In genomic region chr6:150252714-150253444, GRCh38 we compare ENCODE assay signal across 14 cellular contexts.
A peak's percentile ranks its signal among the peaks of the same experiment; 100 is the strongest.
DNase-seq lines count a peak whose midpoint lies in the region; ATAC-seq and TF ChIP-seq lines count a peak whose summit lies in the region.
"Had no signal": no experiment of that assay in that cellular context is flagged by ENCODE, and none has a peak within 500 bp of the region (broad histone marks: within the 10 kb centered on the region; RNA-seq: fewer than 3 reads in every experiment).

No MANE protein-coding gene starts in this region.

- no peak overlapping the region for H3K27ac ChIP-seq in body of pancreas
- H3K27ac ChIP-seq: C4-2B had no signal

- H3K4me3 Mint-ChIP-seq in T-helper 2 cell treated with Interferon-gamma antibody and Interleukin-4, amounts not matched to agents 5 μg/mL and 100 μg/mL, for 36 hours, result peak overlapping the region; percentile 8

- H3K9me3 ChIP-seq in body of pancreas, result peaks cover 0 to 2% (median 0%) of the 10 kb centered on the region in 3 donors

- WGBS in body of pancreas, 2 donors, result 84 to 90% methylated on average over 6 of the region's 6 CpGs

- no peak overlapping the region for H3K4me3 ChIP-seq in body of pancreas

- intact Hi-C loops in body of pancreas (cut with DNase I), result no loop called here

- H3K36me3 Mint-ChIP-seq in T-helper 2 cell treated with Interferon-gamma antibody and Interleukin-4, amounts not matched to agents 5 μg/mL and 100 μg/mL, for 36 hours (ENCODE audit: low read depth), result peaks cover 1% of the 10 kb centered on the region

- H3K27me3 Mint-ChIP-seq in T-helper 2 cell treated with Interferon-gamma antibody and Interleukin-4, amounts not matched to agents 5 μg/mL and 100 μg/mL, for 36 hours (ENCODE audit: low read depth), result peaks cover 2% of the 10 kb centered on the region
- H3K27me3 Mint-ChIP-seq: type B pancreatic cell had no signal

- peaks cover 11% of the 10 kb centered on the region for H3K9me3 Mint-ChIP-seq in T-helper 2 cell treated with Interferon-gamma antibody and Interleukin-4, amounts not matched to agents 5 μg/mL and 100 μg/mL, for 36 hours

- H3K27me3 ChIP-seq in body of pancreas, result no peaks in the 10 kb centered on the region

- no peak for TF ChIP-seq POLR2A in body of pancreas (IDR thresholded peaks at IDR 0.05)

- H3K36me3 ChIP-seq in body of pancreas (replicated peaks in 1 of 2; ENCODE audit: insufficient read depth in 1 of 2, low read depth in 2 of 2), result no peaks in the 10 kb centered on the region

- DNase-seq in COLO829 (ENCODE audit: low spot score) (peak; percentile 37), kidney glomerular epithelial cell (lab: John Stamatoyannopoulos, UW) (peak; percentile 25), DMS 273 (lab: John Stamatoyannopoulos, UW; ENCODE audit: unreplicated experiment) (no peak), body of pancreas (no peak)
- DNase-seq in T-helper 2 cell treated with Interferon-gamma antibody and Interleukin-4, amounts not matched to agents 5 μg/mL and 100 μg/mL, for 36 hours (ENCODE audit: low spot score), result peak; percentile 20
- DNase-seq in stimulated activated CD4-positive, alpha-beta T cell treated with anti-CD3 and anti-CD28 coated beads, Interleukin-2, amount 100 ng/mL, for 24 hours, result no peak
- DNase-seq: activated CD8-positive, alpha-beta memory T cell treated with anti-CD3 and anti-CD28 coated beads for 24 hours; amygdala; NCI-H1417; NCI-H82 had no signal

- TF ChIP-seq CTCF in body of pancreas (IDR thresholded peaks at IDR 0.05), result no peak

- peak overlapping the region; percentile 42 for H3K27ac Mint-ChIP-seq in T-helper 2 cell treated with Interferon-gamma antibody and Interleukin-4, amounts not matched to agents 5 μg/mL and 100 μg/mL, for 36 hours

- ATAC-seq in GM19438 (IDR thresholded peaks at IDR 0.05; ENCODE audit: low read depth, unreplicated experiment) (peak; percentile 56), GM18907 (IDR thresholded peaks at IDR 0.05; ENCODE audit: unreplicated experiment) (no peak), body of pancreas (no peak)

- no peaks in the 10 kb centered on the region for H3K4me1 ChIP-seq in body of pancreas

- H3K4me1 Mint-ChIP-seq in T-helper 2 cell treated with Interferon-gamma antibody and Interleukin-4, amounts not matched to agents 5 μg/mL and 100 μg/mL, for 36 hours (ENCODE audit: low read depth), result peaks cover 44% of the 10 kb centered on the region

Comparison
In these comparisons a context has a peak if more than half of its experiments do, and no peak if none do; other contexts are left out.
1. DNase-seq: peak in COLO829 (single experiment), T-helper 2 cell treated with Interferon-gamma antibody and Interleukin-4, amounts not matched to agents 5 μg/mL and 100 μg/mL, for 36 hours (single experiment) and kidney glomerular epithelial cell (single experiment); none in DMS 273 (single experiment), stimulated activated CD4-positive, alpha-beta T cell treated with anti-CD3 and anti-CD28 coated beads, Interleukin-2, amount 100 ng/mL, for 24 hours (0 of 2) and body of pancreas (0 of 4).